ENCODE assay signal across 1 cellular context in the genomic region with DNA sequence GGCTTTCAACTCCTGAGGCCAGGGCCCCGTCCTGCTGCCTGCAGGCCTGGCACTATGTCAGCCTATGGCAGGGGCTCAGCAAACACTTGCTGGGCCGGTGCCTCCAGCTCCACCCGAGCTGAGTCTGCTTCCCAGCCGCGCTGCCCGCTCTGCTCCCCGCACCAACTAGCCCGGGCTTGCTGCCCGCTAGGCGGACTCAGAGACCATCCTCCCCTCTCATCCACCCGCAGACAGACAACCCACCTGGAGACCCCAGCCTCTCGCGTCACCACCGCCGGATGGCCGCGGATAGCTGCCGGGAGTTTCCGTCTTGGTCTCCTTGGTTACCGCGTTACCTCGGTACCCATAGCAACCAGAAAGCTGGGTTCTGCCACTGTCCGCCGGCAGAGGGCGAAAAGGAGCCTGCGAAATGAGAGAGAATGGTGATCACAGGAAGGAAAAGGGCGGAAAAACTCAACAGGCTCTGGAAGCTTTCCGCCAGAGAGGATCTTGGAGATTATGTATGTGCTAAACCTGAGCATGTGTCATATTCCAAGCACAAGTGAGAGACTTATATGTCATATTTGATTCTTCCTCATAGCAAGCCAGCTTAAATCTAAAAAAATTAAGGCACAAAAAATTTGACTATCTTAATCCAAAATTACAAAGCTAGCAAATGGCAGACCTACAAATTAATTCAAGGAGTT.
A peak's percentile ranks its signal among the peaks of the same experiment; 100 is the strongest.
TF ChIP-seq lines count a peak whose summit lies in the region.

A gene with protein sequence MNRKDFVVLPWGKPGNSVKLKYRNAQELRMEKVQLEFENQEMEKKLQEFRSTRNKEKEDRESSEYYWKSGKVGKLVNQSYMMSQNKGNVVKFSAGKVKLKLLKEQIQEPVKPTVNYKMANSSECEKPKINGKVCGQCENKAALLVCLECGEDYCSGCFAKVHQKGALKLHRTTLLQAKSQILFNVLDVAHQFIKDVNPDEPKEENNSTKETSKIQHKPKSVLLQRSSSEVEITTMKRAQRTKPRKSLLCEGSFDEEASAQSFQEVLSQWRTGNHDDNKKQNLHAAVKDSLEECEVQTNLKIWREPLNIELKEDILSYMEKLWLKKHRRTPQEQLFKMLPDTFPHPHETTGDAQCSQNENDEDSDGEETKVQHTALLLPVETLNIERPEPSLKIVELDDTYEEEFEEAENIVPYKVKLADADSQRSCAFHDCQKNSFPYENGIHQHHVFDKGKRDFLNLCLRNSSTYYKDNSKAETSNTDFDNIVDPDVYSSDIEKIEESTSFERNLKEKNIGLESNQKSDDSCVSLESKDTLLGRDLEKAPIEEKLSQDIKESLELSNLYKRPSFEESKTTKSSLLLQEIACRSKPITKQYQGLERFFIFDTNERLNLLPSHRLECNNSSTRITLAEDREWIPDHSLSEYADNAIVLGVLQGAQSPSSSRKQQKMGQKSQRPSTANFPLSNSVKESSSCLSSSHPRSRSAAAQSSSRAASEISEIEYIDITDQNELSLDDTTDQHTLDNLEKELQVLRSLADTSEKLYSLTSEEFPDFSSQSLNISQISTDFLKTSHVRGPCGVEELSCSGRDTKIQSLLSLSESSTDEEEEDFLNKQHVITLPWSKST (minus strand): TSS at position 294 of the 686 bp plus-strand sequence. CDS start 7,396 bp downstream, outside the sequence.

TF ChIP-seq in HCT116, 20 proteins besides CTCF, POLR2A, EP300 and RAD21 (continued from another document):
- TF ChIP-seq, protein P1, sequence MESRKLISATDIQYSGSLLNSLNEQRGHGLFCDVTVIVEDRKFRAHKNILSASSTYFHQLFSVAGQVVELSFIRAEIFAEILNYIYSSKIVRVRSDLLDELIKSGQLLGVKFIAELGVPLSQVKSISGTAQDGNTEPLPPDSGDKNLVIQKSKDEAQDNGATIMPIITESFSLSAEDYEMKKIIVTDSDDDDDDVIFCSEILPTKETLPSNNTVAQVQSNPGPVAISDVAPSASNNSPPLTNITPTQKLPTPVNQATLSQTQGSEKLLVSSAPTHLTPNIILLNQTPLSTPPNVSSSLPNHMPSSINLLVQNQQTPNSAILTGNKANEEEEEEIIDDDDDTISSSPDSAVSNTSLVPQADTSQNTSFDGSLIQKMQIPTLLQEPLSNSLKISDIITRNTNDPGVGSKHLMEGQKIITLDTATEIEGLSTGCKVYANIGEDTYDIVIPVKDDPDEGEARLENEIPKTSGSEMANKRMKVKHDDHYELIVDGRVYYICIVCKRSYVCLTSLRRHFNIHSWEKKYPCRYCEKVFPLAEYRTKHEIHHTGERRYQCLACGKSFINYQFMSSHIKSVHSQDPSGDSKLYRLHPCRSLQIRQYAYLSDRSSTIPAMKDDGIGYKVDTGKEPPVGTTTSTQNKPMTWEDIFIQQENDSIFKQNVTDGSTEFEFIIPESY (IDR thresholded peaks at IDR 0.05; ENCODE audit: extremely low read depth, insufficient replicate concordance, low read length): no peak
- TF ChIP-seq MAX (IDR thresholded peaks at IDR 0.05) (peak; percentile 22; the same call in 1 of the 2 replicates), ELF1 (IDR thresholded peaks at IDR 0.05; ENCODE audit: borderline replicate concordance, low read depth) (no peak), SP1 (IDR thresholded peaks at IDR 0.05; ENCODE audit: low read depth) (peak; percentile 24; the same call in 1 of the 2 replicates), ZFX (IDR thresholded peaks at IDR 0.05) (no peak), YY1 (IDR thresholded peaks at IDR 0.05; ENCODE audit: extremely low read depth, insufficient replicate concordance, low read depth, low read length) (peak; percentile 80)
- TF ChIP-seq, protein P2, sequence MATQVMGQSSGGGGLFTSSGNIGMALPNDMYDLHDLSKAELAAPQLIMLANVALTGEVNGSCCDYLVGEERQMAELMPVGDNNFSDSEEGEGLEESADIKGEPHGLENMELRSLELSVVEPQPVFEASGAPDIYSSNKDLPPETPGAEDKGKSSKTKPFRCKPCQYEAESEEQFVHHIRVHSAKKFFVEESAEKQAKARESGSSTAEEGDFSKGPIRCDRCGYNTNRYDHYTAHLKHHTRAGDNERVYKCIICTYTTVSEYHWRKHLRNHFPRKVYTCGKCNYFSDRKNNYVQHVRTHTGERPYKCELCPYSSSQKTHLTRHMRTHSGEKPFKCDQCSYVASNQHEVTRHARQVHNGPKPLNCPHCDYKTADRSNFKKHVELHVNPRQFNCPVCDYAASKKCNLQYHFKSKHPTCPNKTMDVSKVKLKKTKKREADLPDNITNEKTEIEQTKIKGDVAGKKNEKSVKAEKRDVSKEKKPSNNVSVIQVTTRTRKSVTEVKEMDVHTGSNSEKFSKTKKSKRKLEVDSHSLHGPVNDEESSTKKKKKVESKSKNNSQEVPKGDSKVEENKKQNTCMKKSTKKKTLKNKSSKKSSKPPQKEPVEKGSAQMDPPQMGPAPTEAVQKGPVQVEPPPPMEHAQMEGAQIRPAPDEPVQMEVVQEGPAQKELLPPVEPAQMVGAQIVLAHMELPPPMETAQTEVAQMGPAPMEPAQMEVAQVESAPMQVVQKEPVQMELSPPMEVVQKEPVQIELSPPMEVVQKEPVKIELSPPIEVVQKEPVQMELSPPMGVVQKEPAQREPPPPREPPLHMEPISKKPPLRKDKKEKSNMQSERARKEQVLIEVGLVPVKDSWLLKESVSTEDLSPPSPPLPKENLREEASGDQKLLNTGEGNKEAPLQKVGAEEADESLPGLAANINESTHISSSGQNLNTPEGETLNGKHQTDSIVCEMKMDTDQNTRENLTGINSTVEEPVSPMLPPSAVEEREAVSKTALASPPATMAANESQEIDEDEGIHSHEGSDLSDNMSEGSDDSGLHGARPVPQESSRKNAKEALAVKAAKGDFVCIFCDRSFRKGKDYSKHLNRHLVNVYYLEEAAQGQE (IDR thresholded peaks at IDR 0.05; ENCODE audit: low read depth): no peak
